ENCODE assay signal across 19 cellular contexts in the genomic region with DNA sequence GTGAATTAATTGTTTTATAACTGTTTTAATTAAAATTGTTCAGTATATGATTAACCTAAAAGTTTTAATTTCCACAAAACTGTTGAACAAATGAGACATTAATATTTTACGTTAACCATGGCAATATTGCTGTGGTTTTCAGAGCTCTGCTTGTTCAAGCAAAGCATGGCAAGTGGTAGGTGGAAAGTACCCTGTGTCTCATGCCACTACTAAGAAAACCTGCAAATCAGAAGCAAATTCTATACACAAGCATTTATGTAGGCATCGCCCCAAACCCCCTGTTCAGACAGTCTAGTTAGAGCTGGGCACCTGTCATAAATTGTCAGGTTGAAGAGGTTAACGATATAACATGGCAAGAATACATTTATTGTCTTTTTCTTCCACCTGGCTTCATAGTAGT.
DNase-seq lines count a peak whose midpoint lies in the region; ATAC-seq and TF ChIP-seq lines count a peak whose summit lies in the region.
"Had no signal": no experiment of that assay in that cellular context is flagged by ENCODE, and none has a peak within 500 bp of the region (broad histone marks: within the 10 kb centered on the region; RNA-seq: fewer than 3 reads in every experiment).

No MANE protein-coding gene starts in this region.

- peaks cover 59% of the 10 kb centered on the region for H3K4me1 ChIP-seq in DOHH2 (ENCODE audit: control insufficient read depth, low read length)
- peaks cover 3% of the 10 kb centered on the region for H3K4me1 ChIP-seq in hepatocyte (ENCODE audit: insufficient read depth)

- H3K27me3 ChIP-seq in DOHH2 (ENCODE audit: control insufficient read depth, low read length) (no peaks in the 10 kb centered on the region), hepatocyte (no peaks in the 10 kb centered on the region)
- H3K27me3 ChIP-seq: vagina had no signal

- H3K9me3 ChIP-seq in DOHH2 (ENCODE audit: control insufficient read depth, insufficient read depth, low read length) (no peaks in the 10 kb centered on the region), hepatocyte (ENCODE audit: low read depth) (no peaks in the 10 kb centered on the region)
- H3K9me3 ChIP-seq: vagina had no signal

- H3F3A ChIP-seq in DOHH2 (ENCODE audit: control insufficient read depth, insufficient read depth): no peaks in the 10 kb centered on the region

- H3K4me3 ChIP-seq in DOHH2 (ENCODE audit: low read length): no peak overlapping the region
- no peak overlapping the region for H3K4me3 ChIP-seq in hepatocyte
- H3K4me3 ChIP-seq in coronary artery: no peak overlapping the region
- H3K4me3 ChIP-seq: K562, vagina had no signal

- H3K27ac ChIP-seq in DOHH2 (ENCODE audit: low read depth, low read length) (no peak overlapping the region), hepatocyte (no peak overlapping the region), coronary artery (no peak overlapping the region)
- H3K27ac ChIP-seq: vagina had no signal

- no peak for TF ChIP-seq CTCF in DOHH2 (IDR thresholded peaks at IDR 0.05; ENCODE audit: low read depth, low read length, poor library complexity, severe bottlenecking)
- TF ChIP-seq CTCF in hepatocyte (IDR thresholded peaks at IDR 0.05; ENCODE audit: poor library complexity): no peak
- TF ChIP-seq CTCF in coronary artery (IDR thresholded peaks at IDR 0.05): no peak

- DNase-seq in NCI-H1105 (lab: John Stamatoyannopoulos, UW): peak; percentile 43
- no peak for DNase-seq in hepatocyte (ENCODE audit: low spot score)
- no peak for DNase-seq in coronary artery (ENCODE audit: low spot score)
- DNase-seq in 8988T: no peak
- DNase-seq in SK-N-DZ (ENCODE audit: low spot score): no peak
- DNase-seq: activated T-cell treated with anti-CD3 and anti-CD28 coated beads, Interleukin-2, amount 50 U/mL, for 4 hours; amniotic stem cell; cortex of kidney; DMS53; left ventricle myocardium superior; PC-3; retina; stimulated activated CD4-positive, alpha-beta T cell treated with anti-CD3 and anti-CD28 coated beads, Interleukin-1b, Interleukin-23, amount 100 ng/mL, for 48 hours had no signal

- no peak overlapping the region for H2AFZ ChIP-seq in hepatocyte

- no peaks in the 10 kb centered on the region for H3K36me3 ChIP-seq in DOHH2 (ENCODE audit: control insufficient read depth, low read length)
- H3K36me3 ChIP-seq in hepatocyte (replicated peaks; ENCODE audit: insufficient read depth, low read depth): no peaks in the 10 kb centered on the region
- H3K36me3 ChIP-seq: vagina had no signal

- H3K79me2 ChIP-seq in DOHH2 (ENCODE audit: control insufficient read depth, low read length): peaks cover 97% of the 10 kb centered on the region
- peaks cover 41% of the 10 kb centered on the region for H3K79me2 ChIP-seq in hepatocyte

- H3K9me2 ChIP-seq in DOHH2 (replicated peaks; ENCODE audit: control insufficient read depth, low read length): no peaks in the 10 kb centered on the region
- H3K9me2 ChIP-seq in hepatocyte (replicated peaks; ENCODE audit: insufficient read depth): no peaks in the 10 kb centered on the region

- peak overlapping the region; percentile 25; the same call in 1 of the 2 replicates for H3K4me2 ChIP-seq in DOHH2 (ENCODE audit: low read length)
- no peak overlapping the region for H3K4me2 ChIP-seq in hepatocyte

- H4K20me1 ChIP-seq in DOHH2 (ENCODE audit: control insufficient read depth, insufficient read depth, low read depth, low read length): 0 out of 2 replicates have a peak, but pooled peaks cover 12% of the 10 kb centered on the region
- H4K20me1 ChIP-seq in hepatocyte (ENCODE audit: insufficient read depth, poor library complexity, severe bottlenecking): peaks cover 5% of the 10 kb centered on the region

- ATAC-seq in GM18907 (IDR thresholded peaks at IDR 0.05; ENCODE audit: unreplicated experiment) (peak; percentile 89), HG02938 (IDR thresholded peaks at IDR 0.05; ENCODE audit: unreplicated experiment) (peak; percentile 66)
- ATAC-seq: activated T-cell treated with anti-CD3 and anti-CD28 coated beads, Interleukin-2, amount 50 U/mL, for 4 hours; esophagus mucosa; K562; left ventricle myocardium superior; PC-3 had no signal

- WGBS in hepatocyte (ENCODE audit: low lambda C conversion rate, missing lambda C conversion rate): 94% methylated on average over 3 of the region's 3 CpGs
